8 cellular contexts compared by ENCODE assay signal in genomic region chr14:45252356-45253069, GRCh38. TPM values are rescaled to one million over a fixed set of nuclear protein-coding genes. Genes with fewer than 3 reads are reported as not detected.
DNase-seq lines count a peak whose midpoint lies in the region; ATAC-seq and TF ChIP-seq lines count a peak whose summit lies in the region.

No MANE protein-coding gene starts in this region.

- peaks cover 9% of the 10 kb centered on the region for H3K9me3 Mint-ChIP-seq in activated CD4-positive, alpha-beta T cell treated with anti-CD3 and anti-CD28 coated beads, Interleukin-2, amount 10 ng/mL, durations not matched to agents 7 days and 5 days
- peaks cover 11% of the 10 kb centered on the region for H3K9me3 Mint-ChIP-seq in dendritic cell treated with granulocyte-macrophage colony-stimulating factor and Interleukin-4, amounts not matched to agents 40 ng/mL and 50 ng/mL, for 4 days
- H3K9me3 Mint-ChIP-seq in naive thymus-derived CD4-positive, alpha-beta T cell = peaks cover 0 to 13% (median 6%) of the 10 kb centered on the region in 11 donors

- peaks cover 30% of the 10 kb centered on the region for H3K4me1 Mint-ChIP-seq in activated CD4-positive, alpha-beta T cell treated with anti-CD3 and anti-CD28 coated beads, Interleukin-2, amount 10 ng/mL, durations not matched to agents 7 days and 5 days
- peaks cover 28% of the 10 kb centered on the region for H3K4me1 Mint-ChIP-seq in dendritic cell treated with granulocyte-macrophage colony-stimulating factor and Interleukin-4, amounts not matched to agents 40 ng/mL and 50 ng/mL, for 4 days (ENCODE audit: low read depth)
- H3K4me1 Mint-ChIP-seq in naive thymus-derived CD4-positive, alpha-beta T cell = peaks cover 5 to 31% (median 20%) of the 10 kb centered on the region in 7 donors

- POLR2A ChIA-PET in activated CD4-positive, alpha-beta T cell treated with anti-CD3 and anti-CD28 coated beads, Interleukin-2, amount 10 ng/mL, durations not matched to agents 7 days and 5 days (lab: Charles Lee) = no interaction called here
- POLR2A ChIA-PET in naive thymus-derived CD4-positive, alpha-beta T cell (lab: Charles Lee) = interaction anchor here (1.0 to 2.2 kb wide), 4 partner anchors 116 to 292 kb away, joined by 3 to 10 read pairs (median 6); partner anchors contain the start of genes FANCM, KLHL28, PRPF39 and TOGARAM1

- intact Hi-C loops in dendritic cell treated with granulocyte-macrophage colony-stimulating factor and Interleukin-4, amounts not matched to agents 40 ng/mL and 50 ng/mL, for 4 days (cut with micrococcal nuclease) = loop anchor here (1.0 kb wide), 4 partner anchors 117 to 355 kb away; partner anchors contain the start of genes FANCM, PRPF39 and TOGARAM1
- intact Hi-C loops in naive thymus-derived CD4-positive, alpha-beta T cell (cut with micrococcal nuclease) = loop anchor here (1.0 kb wide), 7 partner anchors 16 to 355 kb away; partner anchors contain the start of genes FKBP3 (in 2 of the 2), TOGARAM1 (in 2 of the 2) and PRPF39 (in 1 of the 2)

- peak overlapping the region; percentile 98 for H3K27ac Mint-ChIP-seq in activated CD4-positive, alpha-beta T cell treated with anti-CD3 and anti-CD28 coated beads, Interleukin-2, amount 10 ng/mL, durations not matched to agents 7 days and 5 days
- peak overlapping the region; percentile 97 for H3K27ac Mint-ChIP-seq in dendritic cell treated with granulocyte-macrophage colony-stimulating factor and Interleukin-4, amounts not matched to agents 40 ng/mL and 50 ng/mL, for 4 days
- H3K27ac Mint-ChIP-seq in naive thymus-derived CD4-positive, alpha-beta T cell = peak overlapping the region; percentile 92 to 97 (median 95)

- H3K9me3 ChIP-seq in Peyer's patch = no peaks in the 10 kb centered on the region
- peaks cover 0 to 4% (median 0%) of the 10 kb centered on the region in 3 experiments for H3K9me3 ChIP-seq in naive thymus-derived CD4-positive, alpha-beta T cell (ENCODE audit: control insufficient read depth in 2 of 3, low read length in 3 of 3)

- peak overlapping the region; percentile 59 to 82 (median 71) for H3K4me3 ChIP-seq in Peyer's patch
- peak overlapping the region; percentile 78 for H3K4me3 ChIP-seq in naive thymus-derived CD4-positive, alpha-beta T cell (ENCODE audit: low read length)

- peak; percentile 20 for DNase-seq in activated CD4-positive, alpha-beta T cell treated with anti-CD3 and anti-CD28 coated beads, Interleukin-2, amount 10 ng/mL, durations not matched to agents 7 days and 5 days
- DNase-seq in activated CD4-positive, alpha-beta T cell treated with anti-CD3 and anti-CD28 coated beads for 4 hours = no peak
- DNase-seq in Peyer's patch (peak in 1 of 3 donors; percentile 36), activated gamma-delta T cell treated with Interleukin-2 at 50 U/mL for 16 hours (no peak), NCI-H226 (no peak)
- peak in 3 of 9 donors; percentile 0 to 30 (median 11) for DNase-seq in naive thymus-derived CD4-positive, alpha-beta T cell

- peak overlapping the region; percentile 83 to 92 (median 87) for H3K27ac ChIP-seq in Peyer's patch
- H3K27ac ChIP-seq in naive thymus-derived CD4-positive, alpha-beta T cell (ENCODE audit: low read depth, low read length) = peak overlapping the region; percentile 75

- peak overlapping the region; percentile 87 for H3K4me3 Mint-ChIP-seq in activated CD4-positive, alpha-beta T cell treated with anti-CD3 and anti-CD28 coated beads, Interleukin-2, amount 10 ng/mL, durations not matched to agents 7 days and 5 days
- H3K4me3 Mint-ChIP-seq in dendritic cell treated with granulocyte-macrophage colony-stimulating factor and Interleukin-4, amounts not matched to agents 40 ng/mL and 50 ng/mL, for 4 days = peak overlapping the region; percentile 89
- H3K4me3 Mint-ChIP-seq in naive thymus-derived CD4-positive, alpha-beta T cell = peak overlapping the region; percentile 89 to 97 (median 95)

- TF ChIP-seq CTCF in Peyer's patch (IDR thresholded peaks at IDR 0.05) = peak in 1 of 6 experiments; percentile 1

- peaks cover 0 to 22% (median 3%) of the 10 kb centered on the region in 4 donors for H3K4me1 ChIP-seq in Peyer's patch
- peaks cover 0 to 13% of the 10 kb centered on the region in 2 donors for H3K4me1 ChIP-seq in naive thymus-derived CD4-positive, alpha-beta T cell (ENCODE audit: control insufficient read depth in 2 of 2, insufficient read depth in 2 of 2, low read length in 2 of 2)

- ATAC-seq in naive thymus-derived CD4-positive, alpha-beta T cell = no peak
- no peak for ATAC-seq in HG02571 (IDR thresholded peaks at IDR 0.05; ENCODE audit: unreplicated experiment)

- no peaks in the 10 kb centered on the region for H3K27me3 ChIP-seq in Peyer's patch
- no peaks in the 10 kb centered on the region for H3K27me3 ChIP-seq in naive thymus-derived CD4-positive, alpha-beta T cell (ENCODE audit: control insufficient read depth in 2 of 2, insufficient read depth in 2 of 2, low read length in 2 of 2)

- no peaks in the 10 kb centered on the region for H3K36me3 ChIP-seq in Peyer's patch
- H3K36me3 ChIP-seq in naive thymus-derived CD4-positive, alpha-beta T cell (ENCODE audit: control insufficient read depth in 2 of 3, insufficient read depth in 3 of 3, low read length in 3 of 3) = no peaks in the 10 kb centered on the region

- no peak for TF ChIP-seq POLR2A in Peyer's patch (IDR thresholded peaks at IDR 0.05)

- peaks cover 6% of the 10 kb centered on the region for H3K27me3 Mint-ChIP-seq in activated CD4-positive, alpha-beta T cell treated with anti-CD3 and anti-CD28 coated beads, Interleukin-2, amount 10 ng/mL, durations not matched to agents 7 days and 5 days
- no peaks in the 10 kb centered on the region for H3K27me3 Mint-ChIP-seq in dendritic cell treated with granulocyte-macrophage colony-stimulating factor and Interleukin-4, amounts not matched to agents 40 ng/mL and 50 ng/mL, for 4 days
- peaks cover 0 to 6% (median 0%) of the 10 kb centered on the region in 5 donors for H3K27me3 Mint-ChIP-seq in naive thymus-derived CD4-positive, alpha-beta T cell

- H3K36me3 Mint-ChIP-seq in activated CD4-positive, alpha-beta T cell treated with anti-CD3 and anti-CD28 coated beads, Interleukin-2, amount 10 ng/mL, durations not matched to agents 7 days and 5 days (ENCODE audit: low read depth) = peaks cover 21% of the 10 kb centered on the region
- peaks cover 14% of the 10 kb centered on the region for H3K36me3 Mint-ChIP-seq in dendritic cell treated with granulocyte-macrophage colony-stimulating factor and Interleukin-4, amounts not matched to agents 40 ng/mL and 50 ng/mL, for 4 days (ENCODE audit: low read depth)
- H3K36me3 Mint-ChIP-seq in naive thymus-derived CD4-positive, alpha-beta T cell = peaks cover 0 to 10% (median 0%) of the 10 kb centered on the region in 5 donors

- CTCF ChIA-PET in activated CD4-positive, alpha-beta T cell treated with anti-CD3 and anti-CD28 coated beads, Interleukin-2, amount 10 ng/mL, durations not matched to agents 7 days and 5 days (lab: Charles Lee) = interaction anchor here (0.8 to 2.8 kb wide), 10 partner anchors 8 to 275 kb away, joined by 3 to 14 read pairs (median 4); no protein-coding TSS in a partner anchor
- CTCF ChIA-PET in naive thymus-derived CD4-positive, alpha-beta T cell (lab: Charles Lee) = interaction anchor here (1.0 kb wide), 1 partner anchor 14 kb away, joined by 3 read pairs; no protein-coding TSS in a partner anchor

RNA-seq across cellular contexts. Expression of gene MIS18BP1, which starts 0.5 kb away (rescaled TPM):
- 10 to 100 TPM; 81.9 to 90.6 TPM for total RNA-seq in activated CD4-positive, alpha-beta T cell treated with anti-CD3 and anti-CD28 coated beads, Interleukin-2, amount 10 ng/mL, durations not matched to agents 7 days and 5 days
- total RNA-seq in Peyer's patch = 10 to 100 TPM; 21.9 to 80.9 (median 26.4) TPM
- 10 to 100 TPM; 15.6 to 64.9 (median 29.4) TPM for total RNA-seq in naive thymus-derived CD4-positive, alpha-beta T cell
- polyA plus RNA-seq in naive thymus-derived CD4-positive, alpha-beta T cell = 10 to 100 TPM; 12.6 to 14.6 TPM
